18 cellular contexts compared by ENCODE assay signal in genomic region chr14:68908201-68908600, GRCh38.
DNase-seq lines count a peak whose midpoint lies in the region; ATAC-seq and TF ChIP-seq lines count a peak whose summit lies in the region.
"Had no signal": no experiment of that assay in that cellular context is flagged by ENCODE, and none has a peak within 500 bp of the region (broad histone marks: within the 10 kb centered on the region; RNA-seq: fewer than 3 reads in every experiment).

No MANE protein-coding gene starts in this region.

- DNase-seq in breast epithelium (ENCODE audit: low spot score in 2 of 2) (no peak), mammary epithelial cell (no peak), esophagus muscularis mucosa (ENCODE audit: extremely low spot score) (no peak), trophoblast cell (no peak), uterus (no peak), T-helper 17 cell (no peak)
- DNase-seq: C1 segment of cervical spinal cord; NCI-H1092; NCI-H1694 treated with DMSO at 0.1 percent for 48 hours; NCI-H345; NCI-H526 treated with DMSO at 0.1 percent for 48 hours; NK-92 treated with Interleukin-12 subunit alpha and Interleukin-12 subunit beta, amount 100 ng/mL, for 24 hours; OCI-M1 had no signal

- H2AFZ ChIP-seq in mammary epithelial cell (ENCODE audit: low read depth, low read length): no peak overlapping the region
- no peak overlapping the region for H2AFZ ChIP-seq in trophoblast cell (ENCODE audit: insufficient read depth, low read length, poor library complexity)

- H3K4ac ChIP-seq in trophoblast cell (ENCODE audit: low read depth, low read length): no peak overlapping the region

- CTCF ChIA-PET in mammary epithelial cell (lab: Charles Lee; ENCODE audit: low non-redundant PET): no interaction called here

- BruUV-seq in mammary epithelial cell (replicated peaks; lab: Mats Ljungman, UMichigan): no TSS peak

- H3K4me2 ChIP-seq in mammary epithelial cell (ENCODE audit: insufficient read depth, low read depth, low read length) (no peak overlapping the region), trophoblast cell (ENCODE audit: low read length) (no peak overlapping the region)
- H3K4me2 ChIP-seq: KMS-11 had no signal

- H3K9ac ChIP-seq in mammary epithelial cell (ENCODE audit: insufficient read depth, low read length) (no peak overlapping the region), trophoblast cell (ENCODE audit: low read length) (no peak overlapping the region)
- H3K9ac ChIP-seq: KMS-11 had no signal

- no peak overlapping the region for H4K8ac ChIP-seq in trophoblast cell (ENCODE audit: low read depth, low read length)

- H3K4me1 ChIP-seq in breast epithelium (peaks cover 0 to 6% of the 10 kb centered on the region in 2 donors), mammary epithelial cell (ENCODE audit: insufficient read depth, low read length) (no peaks in the 10 kb centered on the region), esophagus muscularis mucosa (peaks cover 5 to 91% (median 85%) of the 10 kb centered on the region in 4 donors), trophoblast cell (ENCODE audit: control insufficient read depth in 1 of 2, insufficient read depth in 2 of 2, low read length in 2 of 2) (no peaks in the 10 kb centered on the region), uterus (no peaks in the 10 kb centered on the region)

- intact Hi-C loops in breast epithelium (cut with DNase I; ENCODE audit: low total_unique reads) (no loop called here), mammary epithelial cell (cut with micrococcal nuclease) (no loop called here), esophagus muscularis mucosa (cut with DNase I) (no loop called here), uterus (cut with DNase I; ENCODE audit: low total_unique reads) (no loop called here)

- no peak overlapping the region for H4K91ac ChIP-seq in trophoblast cell (ENCODE audit: low read depth, low read length)

- no peak overlapping the region for H2BK12ac ChIP-seq in trophoblast cell (ENCODE audit: low read length)

- no peaks in the 10 kb centered on the region for H3K27me3 Mint-ChIP-seq in T-helper 17 cell

- TF ChIP-seq CTCF in breast epithelium (IDR thresholded peaks at IDR 0.05) (no peak), mammary epithelial cell (conservative IDR thresholded peaks at IDR 0.05 in 1 of 2, IDR thresholded peaks at IDR 0.05 in 1 of 2; ENCODE audit: extremely low read depth in 1 of 2, insufficient read depth in 1 of 2, low read depth in 1 of 2, low read length in 2 of 2) (no peak), esophagus muscularis mucosa (IDR thresholded peaks at IDR 0.05) (no peak), uterus (IDR thresholded peaks at IDR 0.05) (no peak)

- dilution Hi-C loops in mammary epithelial cell (cut with HindIII; ENCODE audit: low sequenced_read_pairs): loop anchor here (5.0 kb wide), 1 partner anchor 39 kb away; no protein-coding TSS in a partner anchor

- no peaks in the 10 kb centered on the region for H3K9me3 ChIP-seq in breast epithelium
- H3K9me3 ChIP-seq in mammary epithelial cell (replicated peaks; ENCODE audit: insufficient read depth, low read length): no peaks in the 10 kb centered on the region
- no peaks in the 10 kb centered on the region for H3K9me3 ChIP-seq in esophagus muscularis mucosa
- peaks cover 1% of the 10 kb centered on the region for H3K9me3 ChIP-seq in trophoblast cell (ENCODE audit: insufficient read depth, low read depth, low read length)
- no peaks in the 10 kb centered on the region for H3K9me3 ChIP-seq in uterus
- no peaks in the 10 kb centered on the region for H3K9me3 ChIP-seq in T-helper 17 cell (ENCODE audit: control insufficient read depth, low read length, poor library complexity, severe bottlenecking)

- H3K79me1 ChIP-seq in trophoblast cell (ENCODE audit: low read length): no peaks in the 10 kb centered on the region

- H3K27ac Mint-ChIP-seq in T-helper 17 cell: no peak overlapping the region

- no peak overlapping the region for H2BK5ac ChIP-seq in trophoblast cell (ENCODE audit: low read depth, low read length, poor library complexity)

- no peak overlapping the region for H3K14ac ChIP-seq in trophoblast cell (ENCODE audit: low read length)

- in situ Hi-C loops in mammary epithelial cell (cut with MboI; ENCODE audit: low sequenced_read_pairs in 2 of 2): loop anchor here in 1 of 2 donors (25.0 kb wide), 1 partner anchor 179 kb away; no protein-coding TSS in a partner anchor

- H3K4me3 Mint-ChIP-seq in T-helper 17 cell: no peak overlapping the region

- no peaks in the 10 kb centered on the region for H3K27me3 ChIP-seq in breast epithelium
- H3K27me3 ChIP-seq in mammary epithelial cell (ENCODE audit: insufficient read depth, low read length): no peaks in the 10 kb centered on the region
- H3K27me3 ChIP-seq in esophagus muscularis mucosa: no peaks in the 10 kb centered on the region
- H3K27me3 ChIP-seq in trophoblast cell (ENCODE audit: insufficient read depth, low read length): no peaks in the 10 kb centered on the region
- H3K27me3 ChIP-seq in uterus: no peaks in the 10 kb centered on the region

- H3K79me2 ChIP-seq in mammary epithelial cell (ENCODE audit: insufficient read depth, low read length): peaks cover 93% of the 10 kb centered on the region
- no peaks in the 10 kb centered on the region for H3K79me2 ChIP-seq in trophoblast cell (ENCODE audit: control insufficient read depth, insufficient read depth, low read length, poor library complexity)

- H4K12ac ChIP-seq in trophoblast cell (ENCODE audit: low read depth, low read length): no peak overlapping the region

- TF ChIP-seq POLR2A in breast epithelium (IDR thresholded peaks at IDR 0.05) (no peak), esophagus muscularis mucosa (IDR thresholded peaks at IDR 0.05; ENCODE audit: low read depth) (no peak), uterus (IDR thresholded peaks at IDR 0.05) (no peak)

- H3K4me3 ChIP-seq in breast epithelium (no peak overlapping the region), mammary epithelial cell (replicated peaks in 1 of 3; ENCODE audit: insufficient read depth in 1 of 3, low read depth in 2 of 3, low read length in 3 of 3) (no peak overlapping the region), esophagus muscularis mucosa (no peak overlapping the region), trophoblast cell (ENCODE audit: low read depth, low read length) (no peak overlapping the region), uterus (no peak overlapping the region)

- peaks cover 7% of the 10 kb centered on the region for H3K36me3 ChIP-seq in breast epithelium
- peaks cover 59% of the 10 kb centered on the region for H3K36me3 ChIP-seq in mammary epithelial cell (ENCODE audit: insufficient read depth, low read length)
- peaks cover 35 to 80% (median 72%) of the 10 kb centered on the region in 4 donors for H3K36me3 ChIP-seq in esophagus muscularis mucosa
- H3K36me3 ChIP-seq in trophoblast cell (ENCODE audit: control insufficient read depth in 1 of 2, insufficient read depth in 2 of 2, low read length in 2 of 2): peaks cover 63 to 82% of the 10 kb centered on the region in 2 experiments
- H3K36me3 ChIP-seq in uterus: no peaks in the 10 kb centered on the region

- no peaks in the 10 kb centered on the region for H4K20me1 ChIP-seq in mammary epithelial cell (ENCODE audit: insufficient read depth, low read length)

- no peak overlapping the region for H3K23ac ChIP-seq in trophoblast cell (ENCODE audit: low read length)

- WGBS in mammary epithelial cell (ENCODE audit: low coverage, missing lambda C conversion rate): 58% methylated on average over 4 of the region's 8 CpGs
- WGBS in esophagus muscularis mucosa: 72% methylated on average over 6 of the region's 8 CpGs
- no CpG with 5 or more reads among the region's 8 CpGs for WGBS in trophoblast cell (ENCODE audit: extremely low coverage, insufficient coverage, insufficient read length)

- H3K27ac ChIP-seq in breast epithelium (peak overlapping the region; percentile 2 to 42), mammary epithelial cell (ENCODE audit: insufficient read depth, low read depth, low read length) (no peak overlapping the region), esophagus muscularis mucosa (replicated peaks in 1 of 4) (peak overlapping the region; percentile 90 to 98 (median 97)), trophoblast cell (ENCODE audit: low read depth, low read length) (no peak overlapping the region), uterus (peak overlapping the region; percentile 35 to 72)
- H3K27ac ChIP-seq: HL-60, KMS-11 had no signal

- no peak for TF ChIP-seq EP300 in esophagus muscularis mucosa (IDR thresholded peaks at IDR 0.05)

- no peak overlapping the region for H2BK120ac ChIP-seq in trophoblast cell (ENCODE audit: insufficient read depth, low read length, poor library complexity)

- ATAC-seq in GM18517 (IDR thresholded peaks at IDR 0.05; ENCODE audit: unreplicated experiment) (no peak), GM21717 (IDR thresholded peaks at IDR 0.05; ENCODE audit: unreplicated experiment) (no peak), T-helper 17 cell (no peak)
- ATAC-seq: HCT116 had no signal

- no peaks in the 10 kb centered on the region for H3K36me3 Mint-ChIP-seq in T-helper 17 cell (ENCODE audit: low read depth)

- no peak overlapping the region for H2AK5ac ChIP-seq in trophoblast cell (ENCODE audit: low read length)

- H3K18ac ChIP-seq in trophoblast cell (ENCODE audit: low read length): peak overlapping the region; percentile 15

- peaks cover 2% of the 10 kb centered on the region for H3K4me1 Mint-ChIP-seq in T-helper 17 cell

Comparison
In these comparisons a context has a peak if more than half of its experiments do, and no peak if none do; other contexts are left out.
1. H3K27ac ChIP-seq: peak in breast epithelium (2 of 2), esophagus muscularis mucosa (4 of 4) and uterus (2 of 2); none in mammary epithelial cell (single experiment) and trophoblast cell (single experiment).